ENCODE assay signal across 11 cellular contexts in the genomic region with DNA sequence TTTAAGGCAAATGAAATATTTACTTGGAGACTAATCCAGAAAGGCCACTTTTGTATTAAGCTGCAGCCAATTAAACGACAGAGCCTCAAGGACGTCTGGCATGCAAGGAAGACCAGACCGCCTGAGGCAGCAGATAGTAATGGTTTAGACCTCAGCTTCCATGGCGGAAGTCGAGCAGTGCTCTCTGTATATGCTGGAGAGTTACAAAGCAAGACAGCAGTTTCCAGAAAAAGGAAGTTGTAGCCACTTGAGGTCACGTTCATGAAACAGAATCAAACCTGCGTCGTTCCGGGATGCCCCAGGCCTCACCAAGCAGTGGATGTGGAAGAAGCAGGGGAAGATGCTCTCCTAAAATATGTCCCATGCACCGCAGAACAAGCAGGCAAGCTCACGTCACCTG.
"Had no signal": no experiment of that assay in that cellular context is flagged by ENCODE, and none has a peak within 500 bp of the region (broad histone marks: within the 10 kb centered on the region; RNA-seq: fewer than 3 reads in every experiment).

No MANE protein-coding gene starts in this region.

- DNase-seq: activated CD4-positive, alpha-beta memory T cell treated with anti-CD3 and anti-CD28 coated beads for 36 hours; activated CD4-positive, alpha-beta T cell treated with anti-CD3 and anti-CD28 coated beads for 1 hour; activated effector memory CD4-positive, alpha-beta T cell treated with anti-CD3 and anti-CD28 coated beads, Interleukin-2, amount 50 U/mL, for 16 hours; activated T-cell treated with anti-CD3 and anti-CD28 coated beads, Interleukin-2, amount 50 U/mL, for 4 hours; aorta; esophagus squamous epithelium; foreskin fibroblast; mammary epithelial cell; stimulated activated CD4-positive, alpha-beta T cell treated with anti-CD3 and anti-CD28 coated beads, Interleukin-2, amount 100 ng/mL, for 48 hours; thyroid gland had no signal

- ATAC-seq: activated T-cell treated with anti-CD3 and anti-CD28 coated beads, Interleukin-2, amount 50 U/mL, for 4 hours; natural killer cell treated with Interleukin-12 subunit alpha and Interleukin-12 subunit beta and Interleukin-15 and Interleukin-18, amount 100 ng/mL, for 72 hours had no signal
